ENCODE assay signal across 9 cellular contexts in genomic region chr1:3727042-3727824, GRCh38. TPM values are rescaled to one million over a fixed set of nuclear protein-coding genes. Genes with fewer than 3 reads are reported as not detected.
DNase-seq lines count a peak whose midpoint lies in the region; ATAC-seq and TF ChIP-seq lines count a peak whose summit lies in the region.
"Had no signal": no experiment of that assay in that cellular context is flagged by ENCODE, and none has a peak within 500 bp of the region (broad histone marks: within the 10 kb centered on the region; RNA-seq: fewer than 3 reads in every experiment).

No MANE protein-coding gene starts in this region.

- H3K9me3 ChIP-seq in thyroid gland = no peaks in the 10 kb centered on the region

- no peaks in the 10 kb centered on the region for H3K27me3 ChIP-seq in thyroid gland

- no peak overlapping the region for H3K4me3 ChIP-seq in thyroid gland (replicated peaks in 1 of 3)

- peak; percentile 38 for ATAC-seq in SK-N-SH treated with all-trans-retinoic acid at 6 μM for 48 hours
- ATAC-seq in left ventricle myocardium superior = peak; percentile 47
- ATAC-seq in HG03442 (IDR thresholded peaks at IDR 0.05; ENCODE audit: unreplicated experiment) = no peak

- intact Hi-C loops in left ventricle myocardium superior (cut with micrococcal nuclease) (no loop called here), thyroid gland (cut with DNase I) (loop anchor here (5.0 to 10.0 kb wide), 2 partner anchors 70 to 272 kb away; partner anchors contain the start of genes ARHGEF16 and LRRC47)

- TF ChIP-seq POLR2A in thyroid gland (IDR thresholded peaks at IDR 0.05) = no peak

- H3K36me3 ChIP-seq in thyroid gland = no peaks in the 10 kb centered on the region

- peak; percentile 48 for DNase-seq in stimulated activated CD4-positive, alpha-beta T cell treated with anti-CD3 and anti-CD28 coated beads, Interleukin-15, amount 100 ng/mL, for 24 hours
- DNase-seq in stimulated activated CD4-positive, alpha-beta T cell treated with anti-CD3 and anti-CD28 coated beads, Interleukin-4, amount 100 ng/mL, for 4 hours = no peak
- DNase-seq in left ventricle myocardium superior = no peak
- DNase-seq in thyroid gland = peak; percentile 17 to 26
- DNase-seq in NCI-H69 (lab: John Stamatoyannopoulos, UW) = no peak
- no peak for DNase-seq in DMS79 (lab: John Stamatoyannopoulos, UW)
- DNase-seq: GF-D8 had no signal

- TF ChIP-seq CTCF in thyroid gland (IDR thresholded peaks at IDR 0.05) = peak in 2 of 6 experiments; percentile 16 to 41

- WGBS in thyroid gland, 2 donors = 49 to 53% methylated on average over 16 to 24 of the region's 37 CpGs

- H3K27ac ChIP-seq in thyroid gland = no peak overlapping the region

- H3K4me1 ChIP-seq in thyroid gland = peaks cover 0 to 12% of the 10 kb centered on the region in 2 donors

TF ChIP-seq in SK-N-SH treated with all-trans-retinoic acid at 6 μM for 48 hours, 23 proteins besides CTCF, POLR2A, EP300 and RAD21:
- TF ChIP-seq TOX (CRISPR knock-in tag; IDR thresholded peaks at IDR 0.05; ENCODE audit: borderline replicate concordance) (no peak), ZNF8 (CRISPR knock-in tag; IDR thresholded peaks at IDR 0.05) (no peak), CREB5 (CRISPR knock-in tag; IDR thresholded peaks at IDR 0.05; ENCODE audit: low read depth) (no peak), OSR1 (CRISPR knock-in tag; IDR thresholded peaks at IDR 0.05) (no peak), ZNF70 (CRISPR knock-in tag; IDR thresholded peaks at IDR 0.05) (no peak)

RNA-seq across cellular contexts. Expression of gene CCDC27, which starts 25.0 kb away (rescaled TPM):
- total RNA-seq in left ventricle myocardium superior (not detected), thyroid gland (under 1 TPM in 1 of 4 donors, not detected in 3; 0.13 TPM)

RNA-seq across cellular contexts. Expression of gene SMIM1, which starts 45.3 kb away (rescaled TPM):
- total RNA-seq in left ventricle myocardium superior (15.3 TPM), thyroid gland (10 to 100 TPM in 1 of 4 donors, 1 to 10 TPM in 3; 8.6 to 20.2 (median 9.7) TPM)

Comparison
In these comparisons a context has a peak if more than half of its experiments do, and no peak if none do; other contexts are left out.
1. DNase-seq: peak in stimulated activated CD4-positive, alpha-beta T cell treated with anti-CD3 and anti-CD28 coated beads, Interleukin-15, amount 100 ng/mL, for 24 hours (single experiment) and thyroid gland (2 of 2); none in stimulated activated CD4-positive, alpha-beta T cell treated with anti-CD3 and anti-CD28 coated beads, Interleukin-4, amount 100 ng/mL, for 4 hours (0 of 2), left ventricle myocardium superior (single experiment), NCI-H69 (single experiment) and DMS79 (single experiment).